In the genomic region with DNA sequence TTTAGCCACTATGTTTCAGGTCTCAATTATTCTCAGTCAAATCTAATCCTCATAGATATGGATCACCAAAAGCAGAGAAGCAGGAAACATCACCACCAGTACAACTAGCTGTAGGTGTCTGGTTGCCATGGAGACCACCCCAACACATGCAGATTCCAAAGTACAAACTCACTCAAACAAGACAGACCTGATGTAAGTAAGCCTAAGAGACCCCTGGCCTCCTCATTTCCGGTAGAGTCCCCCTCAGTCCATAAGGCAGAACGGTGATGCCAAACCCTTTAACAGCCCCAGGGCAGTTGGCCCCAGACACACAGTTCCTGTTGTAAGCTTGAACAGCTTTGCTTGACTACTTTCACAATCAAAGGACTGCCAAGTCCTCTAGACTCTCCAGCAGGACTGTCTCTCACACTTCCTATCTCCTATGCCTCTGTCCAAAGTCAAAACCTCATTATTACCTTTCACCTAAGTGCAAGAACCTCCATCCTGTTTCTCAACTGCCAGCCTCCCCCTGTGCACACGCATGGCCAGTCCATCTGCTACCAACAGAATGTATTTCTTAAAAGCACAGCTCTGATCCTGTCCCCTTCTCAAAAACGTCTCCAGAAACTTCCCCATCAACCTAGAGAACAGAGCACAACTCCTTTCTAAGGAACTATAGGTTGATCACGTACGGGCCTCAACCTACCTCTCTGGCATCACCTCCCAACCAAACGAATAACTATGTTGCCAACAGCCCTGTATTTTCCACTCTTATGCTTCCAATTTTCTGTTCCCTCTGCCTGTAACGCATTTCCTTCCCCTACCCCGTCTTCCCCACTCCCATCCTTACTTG, we compare ENCODE assay signal across 1 cellular context.
TF ChIP-seq lines count a peak whose summit lies in the region.

No MANE protein-coding gene starts in this region.

TF ChIP-seq in HepG2, 621 proteins besides CTCF, POLR2A, EP300 and RAD21 (continued from another document and continues in another):
- no peak for TF ChIP-seq STAG1 (CRISPR knock-in tag; IDR thresholded peaks at IDR 0.05)
- no peak for TF ChIP-seq ZMAT5 (CRISPR knock-in tag; IDR thresholded peaks at IDR 0.05; ENCODE audit: borderline replicate concordance, low read depth)
- no peak for TF ChIP-seq SALL2 (CRISPR knock-in tag; IDR thresholded peaks at IDR 0.05)
- TF ChIP-seq MTF1 (CRISPR knock-in tag; IDR thresholded peaks at IDR 0.05), result no peak
- no peak for TF ChIP-seq ZBTB26 (CRISPR knock-in tag; IDR thresholded peaks at IDR 0.05; ENCODE audit: borderline replicate concordance)
- peak; percentile 58 for TF ChIP-seq KDM4B (CRISPR knock-in tag; IDR thresholded peaks at IDR 0.05)
- TF ChIP-seq MBD4 (IDR thresholded peaks at IDR 0.05; ENCODE audit: borderline replicate concordance, low read length), result no peak
- no peak for TF ChIP-seq ZNF562 (CRISPR knock-in tag; IDR thresholded peaks at IDR 0.05; ENCODE audit: borderline replicate concordance)
- TF ChIP-seq RBFOX2 (IDR thresholded peaks at IDR 0.05; ENCODE audit: low read depth, low read length), result 0 out of 2 replicates have a peak, but pooled peaks have one; percentile 18
- TF ChIP-seq ZNF292 (CRISPR knock-in tag; IDR thresholded peaks at IDR 0.05; ENCODE audit: borderline replicate concordance, low read depth), result peak; percentile 91
- TF ChIP-seq HOXA7 (CRISPR knock-in tag; IDR thresholded peaks at IDR 0.05), result no peak
- TF ChIP-seq ZNF224 (CRISPR knock-in tag; IDR thresholded peaks at IDR 0.05), result no peak
- TF ChIP-seq, protein P1, sequence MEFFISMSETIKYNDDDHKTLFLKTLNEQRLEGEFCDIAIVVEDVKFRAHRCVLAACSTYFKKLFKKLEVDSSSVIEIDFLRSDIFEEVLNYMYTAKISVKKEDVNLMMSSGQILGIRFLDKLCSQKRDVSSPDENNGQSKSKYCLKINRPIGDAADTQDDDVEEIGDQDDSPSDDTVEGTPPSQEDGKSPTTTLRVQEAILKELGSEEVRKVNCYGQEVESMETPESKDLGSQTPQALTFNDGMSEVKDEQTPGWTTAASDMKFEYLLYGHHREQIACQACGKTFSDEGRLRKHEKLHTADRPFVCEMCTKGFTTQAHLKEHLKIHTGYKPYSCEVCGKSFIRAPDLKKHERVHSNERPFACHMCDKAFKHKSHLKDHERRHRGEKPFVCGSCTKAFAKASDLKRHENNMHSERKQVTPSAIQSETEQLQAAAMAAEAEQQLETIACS (CRISPR knock-in tag; IDR thresholded peaks at IDR 0.05), result no peak
- TF ChIP-seq, protein P2, sequence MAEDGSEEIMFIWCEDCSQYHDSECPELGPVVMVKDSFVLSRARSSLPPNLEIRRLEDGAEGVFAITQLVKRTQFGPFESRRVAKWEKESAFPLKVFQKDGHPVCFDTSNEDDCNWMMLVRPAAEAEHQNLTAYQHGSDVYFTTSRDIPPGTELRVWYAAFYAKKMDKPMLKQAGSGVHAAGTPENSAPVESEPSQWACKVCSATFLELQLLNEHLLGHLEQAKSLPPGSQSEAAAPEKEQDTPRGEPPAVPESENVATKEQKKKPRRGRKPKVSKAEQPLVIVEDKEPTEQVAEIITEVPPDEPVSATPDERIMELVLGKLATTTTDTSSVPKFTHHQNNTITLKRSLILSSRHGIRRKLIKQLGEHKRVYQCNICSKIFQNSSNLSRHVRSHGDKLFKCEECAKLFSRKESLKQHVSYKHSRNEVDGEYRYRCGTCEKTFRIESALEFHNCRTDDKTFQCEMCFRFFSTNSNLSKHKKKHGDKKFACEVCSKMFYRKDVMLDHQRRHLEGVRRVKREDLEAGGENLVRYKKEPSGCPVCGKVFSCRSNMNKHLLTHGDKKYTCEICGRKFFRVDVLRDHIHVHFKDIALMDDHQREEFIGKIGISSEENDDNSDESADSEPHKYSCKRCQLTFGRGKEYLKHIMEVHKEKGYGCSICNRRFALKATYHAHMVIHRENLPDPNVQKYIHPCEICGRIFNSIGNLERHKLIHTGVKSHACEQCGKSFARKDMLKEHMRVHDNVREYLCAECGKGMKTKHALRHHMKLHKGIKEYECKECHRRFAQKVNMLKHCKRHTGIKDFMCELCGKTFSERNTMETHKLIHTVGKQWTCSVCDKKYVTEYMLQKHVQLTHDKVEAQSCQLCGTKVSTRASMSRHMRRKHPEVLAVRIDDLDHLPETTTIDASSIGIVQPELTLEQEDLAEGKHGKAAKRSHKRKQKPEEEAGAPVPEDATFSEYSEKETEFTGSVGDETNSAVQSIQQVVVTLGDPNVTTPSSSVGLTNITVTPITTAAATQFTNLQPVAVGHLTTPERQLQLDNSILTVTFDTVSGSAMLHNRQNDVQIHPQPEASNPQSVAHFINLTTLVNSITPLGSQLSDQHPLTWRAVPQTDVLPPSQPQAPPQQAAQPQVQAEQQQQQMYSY (CRISPR knock-in tag; IDR thresholded peaks at IDR 0.05), result no peak
- TF ChIP-seq ZNF225 (CRISPR knock-in tag; IDR thresholded peaks at IDR 0.05), result no peak
- TF ChIP-seq, protein P3, sequence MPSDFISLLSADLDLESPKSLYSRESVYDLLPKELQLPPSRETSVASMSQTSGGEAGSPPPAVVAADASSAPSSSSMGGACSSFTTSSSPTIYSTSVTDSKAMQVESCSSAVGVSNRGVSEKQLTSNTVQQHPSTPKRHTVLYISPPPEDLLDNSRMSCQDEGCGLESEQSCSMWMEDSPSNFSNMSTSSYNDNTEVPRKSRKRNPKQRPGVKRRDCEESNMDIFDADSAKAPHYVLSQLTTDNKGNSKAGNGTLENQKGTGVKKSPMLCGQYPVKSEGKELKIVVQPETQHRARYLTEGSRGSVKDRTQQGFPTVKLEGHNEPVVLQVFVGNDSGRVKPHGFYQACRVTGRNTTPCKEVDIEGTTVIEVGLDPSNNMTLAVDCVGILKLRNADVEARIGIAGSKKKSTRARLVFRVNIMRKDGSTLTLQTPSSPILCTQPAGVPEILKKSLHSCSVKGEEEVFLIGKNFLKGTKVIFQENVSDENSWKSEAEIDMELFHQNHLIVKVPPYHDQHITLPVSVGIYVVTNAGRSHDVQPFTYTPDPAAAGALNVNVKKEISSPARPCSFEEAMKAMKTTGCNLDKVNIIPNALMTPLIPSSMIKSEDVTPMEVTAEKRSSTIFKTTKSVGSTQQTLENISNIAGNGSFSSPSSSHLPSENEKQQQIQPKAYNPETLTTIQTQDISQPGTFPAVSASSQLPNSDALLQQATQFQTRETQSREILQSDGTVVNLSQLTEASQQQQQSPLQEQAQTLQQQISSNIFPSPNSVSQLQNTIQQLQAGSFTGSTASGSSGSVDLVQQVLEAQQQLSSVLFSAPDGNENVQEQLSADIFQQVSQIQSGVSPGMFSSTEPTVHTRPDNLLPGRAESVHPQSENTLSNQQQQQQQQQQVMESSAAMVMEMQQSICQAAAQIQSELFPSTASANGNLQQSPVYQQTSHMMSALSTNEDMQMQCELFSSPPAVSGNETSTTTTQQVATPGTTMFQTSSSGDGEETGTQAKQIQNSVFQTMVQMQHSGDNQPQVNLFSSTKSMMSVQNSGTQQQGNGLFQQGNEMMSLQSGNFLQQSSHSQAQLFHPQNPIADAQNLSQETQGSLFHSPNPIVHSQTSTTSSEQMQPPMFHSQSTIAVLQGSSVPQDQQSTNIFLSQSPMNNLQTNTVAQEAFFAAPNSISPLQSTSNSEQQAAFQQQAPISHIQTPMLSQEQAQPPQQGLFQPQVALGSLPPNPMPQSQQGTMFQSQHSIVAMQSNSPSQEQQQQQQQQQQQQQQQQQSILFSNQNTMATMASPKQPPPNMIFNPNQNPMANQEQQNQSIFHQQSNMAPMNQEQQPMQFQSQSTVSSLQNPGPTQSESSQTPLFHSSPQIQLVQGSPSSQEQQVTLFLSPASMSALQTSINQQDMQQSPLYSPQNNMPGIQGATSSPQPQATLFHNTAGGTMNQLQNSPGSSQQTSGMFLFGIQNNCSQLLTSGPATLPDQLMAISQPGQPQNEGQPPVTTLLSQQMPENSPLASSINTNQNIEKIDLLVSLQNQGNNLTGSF (CRISPR knock-in tag; IDR thresholded peaks at IDR 0.05), result no peak
- no peak for TF ChIP-seq CCDC6 (CRISPR knock-in tag; IDR thresholded peaks at IDR 0.05)
- TF ChIP-seq JUND (CRISPR knock-in tag; IDR thresholded peaks at IDR 0.05), result no peak
- no peak for TF ChIP-seq FOXK2 (IDR thresholded peaks at IDR 0.05)
- TF ChIP-seq ZNF263 (CRISPR knock-in tag; IDR thresholded peaks at IDR 0.05), result no peak
- peak; percentile 80 for TF ChIP-seq MIER2 (CRISPR knock-in tag; IDR thresholded peaks at IDR 0.05)
- no peak for TF ChIP-seq ZNF841 (CRISPR knock-in tag; IDR thresholded peaks at IDR 0.05; ENCODE audit: borderline replicate concordance)
- TF ChIP-seq POLR2G (IDR thresholded peaks at IDR 0.05; ENCODE audit: low read depth, low read length), result no peak
- no peak for TF ChIP-seq ZIK1 (CRISPR knock-in tag; IDR thresholded peaks at IDR 0.05; ENCODE audit: borderline replicate concordance, low read depth)
- TF ChIP-seq, protein P4, sequence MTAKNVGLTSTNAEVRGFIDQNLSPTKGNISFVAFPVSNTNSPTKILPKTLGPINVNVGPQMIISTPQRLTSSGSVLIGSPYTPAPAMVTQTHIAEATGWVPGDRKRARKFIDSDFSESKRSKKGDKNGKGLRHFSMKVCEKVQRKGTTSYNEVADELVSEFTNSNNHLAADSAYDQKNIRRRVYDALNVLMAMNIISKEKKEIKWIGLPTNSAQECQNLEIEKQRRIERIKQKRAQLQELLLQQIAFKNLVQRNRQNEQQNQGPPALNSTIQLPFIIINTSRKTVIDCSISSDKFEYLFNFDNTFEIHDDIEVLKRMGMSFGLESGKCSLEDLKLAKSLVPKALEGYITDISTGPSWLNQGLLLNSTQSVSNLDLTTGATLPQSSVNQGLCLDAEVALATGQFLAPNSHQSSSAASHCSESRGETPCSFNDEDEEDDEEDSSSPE (CRISPR knock-in tag; IDR thresholded peaks at IDR 0.05), result no peak
- TF ChIP-seq EZH2 (conservative IDR thresholded peaks at IDR 0.05; ENCODE audit: low read depth, low read length), result no peak
- TF ChIP-seq ZNF296 (CRISPR knock-in tag; conservative IDR thresholded peaks at IDR 0.05), result 0 out of 2 replicates have a peak, but pooled peaks have one; percentile 53
- TF ChIP-seq GTF3A (CRISPR knock-in tag; conservative IDR thresholded peaks at IDR 0.05), result no peak
- TF ChIP-seq MED1 (CRISPR knock-in tag; IDR thresholded peaks at IDR 0.05), result peak; percentile 70
- TF ChIP-seq ZNF564 (CRISPR knock-in tag; IDR thresholded peaks at IDR 0.05), result no peak
- TF ChIP-seq MAFK (conservative IDR thresholded peaks at IDR 0.05 in 1 of 2, IDR thresholded peaks at IDR 0.05 in 1 of 2; ENCODE audit: low read length in 2 of 2), result no peak
- no peak for TF ChIP-seq ZNF563 (CRISPR knock-in tag; IDR thresholded peaks at IDR 0.05)
- TF ChIP-seq PAXIP1 (CRISPR knock-in tag; conservative IDR thresholded peaks at IDR 0.05), result peak; percentile 99
- TF ChIP-seq, protein P5, sequence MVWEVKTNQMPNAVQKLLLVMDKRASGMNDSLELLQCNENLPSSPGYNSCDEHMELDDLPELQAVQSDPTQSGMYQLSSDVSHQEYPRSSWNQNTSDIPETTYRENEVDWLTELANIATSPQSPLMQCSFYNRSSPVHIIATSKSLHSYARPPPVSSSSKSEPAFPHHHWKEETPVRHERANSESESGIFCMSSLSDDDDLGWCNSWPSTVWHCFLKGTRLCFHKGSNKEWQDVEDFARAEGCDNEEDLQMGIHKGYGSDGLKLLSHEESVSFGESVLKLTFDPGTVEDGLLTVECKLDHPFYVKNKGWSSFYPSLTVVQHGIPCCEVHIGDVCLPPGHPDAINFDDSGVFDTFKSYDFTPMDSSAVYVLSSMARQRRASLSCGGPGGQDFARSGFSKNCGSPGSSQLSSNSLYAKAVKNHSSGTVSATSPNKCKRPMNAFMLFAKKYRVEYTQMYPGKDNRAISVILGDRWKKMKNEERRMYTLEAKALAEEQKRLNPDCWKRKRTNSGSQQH (CRISPR knock-in tag; IDR thresholded peaks at IDR 0.05; ENCODE audit: low read depth), result no peak
- TF ChIP-seq ZNF883 (CRISPR knock-in tag; IDR thresholded peaks at IDR 0.05; ENCODE audit: not compliant biosample characterization), result no peak
- TF ChIP-seq ZNF326 (CRISPR knock-in tag; IDR thresholded peaks at IDR 0.05; ENCODE audit: borderline replicate concordance), result no peak
- peak; percentile 31; the same call in 1 of the 2 replicates for TF ChIP-seq ZNF720 (CRISPR knock-in tag; IDR thresholded peaks at IDR 0.05)
- no peak for TF ChIP-seq MIER3 (CRISPR knock-in tag; IDR thresholded peaks at IDR 0.05; ENCODE audit: borderline replicate concordance)
- TF ChIP-seq FOXA3 (CRISPR knock-in tag; IDR thresholded peaks at IDR 0.05), result peak; percentile 65
- TF ChIP-seq DNMT3B (CRISPR knock-in tag; conservative IDR thresholded peaks at IDR 0.05), result no peak
- TF ChIP-seq POLR2AphosphoS5 (IDR thresholded peaks at IDR 0.05; ENCODE audit: low read depth, low read length), result 0 out of 2 replicates have a peak, but pooled peaks have one; percentile 16
- no peak for TF ChIP-seq ATM (IDR thresholded peaks at IDR 0.05; ENCODE audit: borderline replicate concordance)
